Comparison of ENCODE assay signal across 2 cellular contexts in the genomic region with DNA sequence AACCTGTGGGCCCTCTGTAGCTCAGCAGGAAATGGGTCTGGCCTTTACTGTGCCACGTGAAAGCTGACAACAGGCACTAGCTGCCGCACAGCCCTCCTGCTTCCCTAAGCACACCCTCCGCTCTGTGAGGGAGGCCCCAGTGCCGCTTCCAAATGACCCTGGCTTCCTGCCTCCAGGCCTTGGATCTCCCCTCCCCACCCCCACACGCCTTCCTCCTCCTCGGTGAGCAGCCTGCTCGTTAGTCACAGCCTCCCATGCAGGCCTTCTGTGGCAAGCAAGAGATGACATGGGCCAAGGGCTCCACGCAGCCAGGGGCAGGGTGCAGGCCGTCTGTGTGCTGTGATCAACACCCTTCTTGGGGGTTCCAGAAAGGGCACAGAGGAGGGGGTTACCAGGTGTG.
TF ChIP-seq lines count a peak whose summit lies in the region.

No MANE protein-coding gene starts in this region.

TF ChIP-seq in endothelial cell of umbilical vein, 7 proteins besides CTCF, POLR2A, EP300 and RAD21 (continued from another document):
- TF ChIP-seq JUN (IDR thresholded peaks at IDR 0.05; ENCODE audit: borderline replicate concordance, insufficient read depth, insufficient read length, low read depth) (no peak), FOS (IDR thresholded peaks at IDR 0.05; ENCODE audit: borderline replicate concordance, insufficient read depth, low read length) (no peak)
TF ChIP-seq in endothelial cell of umbilical vein: peak in this region for 0.

TF ChIP-seq in SK-N-SH treated with all-trans-retinoic acid at 6 μM for 48 hours, 23 proteins besides CTCF, POLR2A, EP300 and RAD21:
- TF ChIP-seq, protein P1, sequence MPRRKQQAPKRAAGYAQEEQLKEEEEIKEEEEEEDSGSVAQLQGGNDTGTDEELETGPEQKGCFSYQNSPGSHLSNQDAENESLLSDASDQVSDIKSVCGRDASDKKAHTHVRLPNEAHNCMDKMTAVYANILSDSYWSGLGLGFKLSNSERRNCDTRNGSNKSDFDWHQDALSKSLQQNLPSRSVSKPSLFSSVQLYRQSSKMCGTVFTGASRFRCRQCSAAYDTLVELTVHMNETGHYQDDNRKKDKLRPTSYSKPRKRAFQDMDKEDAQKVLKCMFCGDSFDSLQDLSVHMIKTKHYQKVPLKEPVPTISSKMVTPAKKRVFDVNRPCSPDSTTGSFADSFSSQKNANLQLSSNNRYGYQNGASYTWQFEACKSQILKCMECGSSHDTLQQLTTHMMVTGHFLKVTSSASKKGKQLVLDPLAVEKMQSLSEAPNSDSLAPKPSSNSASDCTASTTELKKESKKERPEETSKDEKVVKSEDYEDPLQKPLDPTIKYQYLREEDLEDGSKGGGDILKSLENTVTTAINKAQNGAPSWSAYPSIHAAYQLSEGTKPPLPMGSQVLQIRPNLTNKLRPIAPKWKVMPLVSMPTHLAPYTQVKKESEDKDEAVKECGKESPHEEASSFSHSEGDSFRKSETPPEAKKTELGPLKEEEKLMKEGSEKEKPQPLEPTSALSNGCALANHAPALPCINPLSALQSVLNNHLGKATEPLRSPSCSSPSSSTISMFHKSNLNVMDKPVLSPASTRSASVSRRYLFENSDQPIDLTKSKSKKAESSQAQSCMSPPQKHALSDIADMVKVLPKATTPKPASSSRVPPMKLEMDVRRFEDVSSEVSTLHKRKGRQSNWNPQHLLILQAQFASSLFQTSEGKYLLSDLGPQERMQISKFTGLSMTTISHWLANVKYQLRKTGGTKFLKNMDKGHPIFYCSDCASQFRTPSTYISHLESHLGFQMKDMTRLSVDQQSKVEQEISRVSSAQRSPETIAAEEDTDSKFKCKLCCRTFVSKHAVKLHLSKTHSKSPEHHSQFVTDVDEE (CRISPR knock-in tag; IDR thresholded peaks at IDR 0.05) = no peak
- TF ChIP-seq ZNF8 (CRISPR knock-in tag; IDR thresholded peaks at IDR 0.05) (no peak), ZNF70 (CRISPR knock-in tag; IDR thresholded peaks at IDR 0.05) (no peak), RARB (CRISPR knock-in tag; IDR thresholded peaks at IDR 0.05) (no peak), ZNF565 (CRISPR knock-in tag; conservative IDR thresholded peaks at IDR 0.05; ENCODE audit: low read depth) (no peak), ZC3H10 (CRISPR knock-in tag; IDR thresholded peaks at IDR 0.05) (no peak), PPARA (CRISPR knock-in tag; IDR thresholded peaks at IDR 0.05; ENCODE audit: borderline replicate concordance) (no peak), TCF4 (CRISPR knock-in tag; IDR thresholded peaks at IDR 0.05; ENCODE audit: borderline replicate concordance) (no peak), BACH2 (CRISPR knock-in tag; IDR thresholded peaks at IDR 0.05; ENCODE audit: borderline replicate concordance) (no peak), ZFP3 (CRISPR knock-in tag; IDR thresholded peaks at IDR 0.05) (no peak), CSDC2 (CRISPR knock-in tag; IDR thresholded peaks at IDR 0.05) (no peak), OSR1 (CRISPR knock-in tag; IDR thresholded peaks at IDR 0.05) (no peak)
- TF ChIP-seq, protein P2, sequence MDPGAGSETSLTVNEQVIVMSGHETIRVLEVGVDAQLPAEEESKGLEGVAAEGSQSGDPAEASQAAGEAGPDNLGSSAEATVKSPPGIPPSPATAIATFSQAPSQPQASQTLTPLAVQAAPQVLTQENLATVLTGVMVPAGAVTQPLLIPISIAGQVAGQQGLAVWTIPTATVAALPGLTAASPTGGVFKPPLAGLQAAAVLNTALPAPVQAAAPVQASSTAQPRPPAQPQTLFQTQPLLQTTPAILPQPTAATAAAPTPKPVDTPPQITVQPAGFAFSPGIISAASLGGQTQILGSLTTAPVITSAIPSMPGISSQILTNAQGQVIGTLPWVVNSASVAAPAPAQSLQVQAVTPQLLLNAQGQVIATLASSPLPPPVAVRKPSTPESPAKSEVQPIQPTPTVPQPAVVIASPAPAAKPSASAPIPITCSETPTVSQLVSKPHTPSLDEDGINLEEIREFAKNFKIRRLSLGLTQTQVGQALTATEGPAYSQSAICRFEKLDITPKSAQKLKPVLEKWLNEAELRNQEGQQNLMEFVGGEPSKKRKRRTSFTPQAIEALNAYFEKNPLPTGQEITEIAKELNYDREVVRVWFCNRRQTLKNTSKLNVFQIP (CRISPR knock-in tag; IDR thresholded peaks at IDR 0.05; ENCODE audit: borderline replicate concordance, low read depth) = no peak
- TF ChIP-seq, protein P3, sequence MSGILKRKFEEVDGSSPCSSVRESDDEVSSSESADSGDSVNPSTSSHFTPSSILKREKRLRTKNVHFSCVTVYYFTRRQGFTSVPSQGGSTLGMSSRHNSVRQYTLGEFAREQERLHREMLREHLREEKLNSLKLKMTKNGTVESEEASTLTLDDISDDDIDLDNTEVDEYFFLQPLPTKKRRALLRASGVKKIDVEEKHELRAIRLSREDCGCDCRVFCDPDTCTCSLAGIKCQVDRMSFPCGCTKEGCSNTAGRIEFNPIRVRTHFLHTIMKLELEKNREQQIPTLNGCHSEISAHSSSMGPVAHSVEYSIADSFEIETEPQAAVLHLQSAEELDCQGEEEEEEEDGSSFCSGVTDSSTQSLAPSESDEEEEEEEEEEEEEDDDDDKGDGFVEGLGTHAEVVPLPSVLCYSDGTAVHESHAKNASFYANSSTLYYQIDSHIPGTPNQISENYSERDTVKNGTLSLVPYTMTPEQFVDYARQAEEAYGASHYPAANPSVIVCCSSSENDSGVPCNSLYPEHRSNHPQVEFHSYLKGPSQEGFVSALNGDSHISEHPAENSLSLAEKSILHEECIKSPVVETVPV (CRISPR knock-in tag; IDR thresholded peaks at IDR 0.05) = no peak
